ENCODE assay signal across 9 cellular contexts in the genomic region with DNA sequence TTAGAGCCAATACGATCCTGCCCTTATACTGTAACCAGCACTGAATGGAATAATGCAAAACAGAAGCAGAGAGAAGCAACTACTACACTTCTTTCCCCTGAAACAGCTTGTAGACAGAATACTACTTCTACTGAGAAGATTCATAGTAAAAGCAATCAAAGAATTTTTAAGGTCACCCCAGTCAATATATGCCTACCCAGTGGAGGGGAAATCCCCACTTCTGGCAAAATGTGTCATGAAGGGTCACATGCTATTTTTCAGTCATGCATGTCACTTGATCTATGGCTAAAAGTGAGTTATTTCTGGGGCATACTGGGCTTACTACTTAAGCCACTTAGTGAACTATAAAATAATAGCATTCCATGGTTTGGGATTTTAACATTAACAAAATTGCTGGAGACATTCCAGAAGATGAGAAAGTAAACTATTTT. TPM values are rescaled to one million over a fixed set of nuclear protein-coding genes. Genes with fewer than 3 reads are reported as not detected.
DNase-seq lines count a peak whose midpoint lies in the region; ATAC-seq lines count a peak whose summit lies in the region.
"Had no signal": no experiment of that assay in that cellular context is flagged by ENCODE, and none has a peak within 500 bp of the region (broad histone marks: within the 10 kb centered on the region; RNA-seq: fewer than 3 reads in every experiment).

No MANE protein-coding gene starts in this region.

- peaks cover 21% of the 10 kb centered on the region for H3K4me1 Mint-ChIP-seq in activated naive CD8-positive, alpha-beta T cell (ENCODE audit: low read depth)
- H3K4me1 Mint-ChIP-seq in stimulated activated memory B cell treated with anti-CD40 and anti-IgM and Interleukin-4, amounts not matched to agents 10 μg/mL and 1 μg/mL and 100 μg/mL, for 72 hours = peaks cover 40% of the 10 kb centered on the region

- no peaks in the 10 kb centered on the region for H3K9me3 Mint-ChIP-seq in activated naive CD8-positive, alpha-beta T cell (ENCODE audit: low read depth)
- peaks cover 4% of the 10 kb centered on the region for H3K9me3 Mint-ChIP-seq in stimulated activated memory B cell treated with anti-CD40 and anti-IgM and Interleukin-4, amounts not matched to agents 10 μg/mL and 1 μg/mL and 100 μg/mL, for 72 hours

- no peaks in the 10 kb centered on the region for H3K27me3 Mint-ChIP-seq in activated naive CD8-positive, alpha-beta T cell
- no peaks in the 10 kb centered on the region for H3K27me3 Mint-ChIP-seq in stimulated activated memory B cell treated with anti-CD40 and anti-IgM and Interleukin-4, amounts not matched to agents 10 μg/mL and 1 μg/mL and 100 μg/mL, for 72 hours

- peak overlapping the region; percentile 36 for H3K4me3 Mint-ChIP-seq in activated naive CD8-positive, alpha-beta T cell
- H3K4me3 Mint-ChIP-seq in stimulated activated memory B cell treated with anti-CD40 and anti-IgM and Interleukin-4, amounts not matched to agents 10 μg/mL and 1 μg/mL and 100 μg/mL, for 72 hours = peak overlapping the region; percentile 45

- H3K27ac Mint-ChIP-seq in activated naive CD8-positive, alpha-beta T cell = peak overlapping the region; percentile 88
- peak overlapping the region; percentile 94 for H3K27ac Mint-ChIP-seq in stimulated activated memory B cell treated with anti-CD40 and anti-IgM and Interleukin-4, amounts not matched to agents 10 μg/mL and 1 μg/mL and 100 μg/mL, for 72 hours

- DNase-seq in activated CD4-positive, alpha-beta T cell treated with anti-CD3 and anti-CD28 coated beads for 48 hours = peak; percentile 59
- DNase-seq in activated CD4-positive, alpha-beta T cell treated with anti-CD3 and anti-CD28 coated beads, Interleukin-2, amount 50 U/mL, for 1 hour = no peak
- no peak for DNase-seq in hippocampal formation (lab: John Stamatoyannopoulos, UW)
- DNase-seq in H4 (ENCODE audit: low spot score) = no peak
- no peak for DNase-seq in T-helper 9 cell

- peak; percentile 86 for ATAC-seq in HG02885 (IDR thresholded peaks at IDR 0.05; ENCODE audit: poor library complexity, unreplicated experiment)
- peak; percentile 98 for ATAC-seq in stimulated activated memory B cell treated with anti-CD40 and anti-IgM and Interleukin-4, amounts not matched to agents 10 μg/mL and 1 μg/mL and 100 μg/mL, for 72 hours

- H3K36me3 Mint-ChIP-seq in activated naive CD8-positive, alpha-beta T cell = peaks cover 17% of the 10 kb centered on the region
- peaks cover 73% of the 10 kb centered on the region for H3K36me3 Mint-ChIP-seq in stimulated activated memory B cell treated with anti-CD40 and anti-IgM and Interleukin-4, amounts not matched to agents 10 μg/mL and 1 μg/mL and 100 μg/mL, for 72 hours

RNA-seq across cellular contexts. Expression of a gene that starts 25.6 kb away (rescaled TPM):
- total RNA-seq in H4 (2014; rRNA removed; shearing (Covaris generic)) = 2.6 and 8.0 TPM in 2 replicates

RNA-seq across cellular contexts. Expression of a gene that starts 52.8 kb away (rescaled TPM):
- not detected in 2 replicates for total RNA-seq in H4 (2014; rRNA removed; shearing (Covaris generic))
- total RNA-seq: NCI-H460 had no signal
